In the genomic region with DNA sequence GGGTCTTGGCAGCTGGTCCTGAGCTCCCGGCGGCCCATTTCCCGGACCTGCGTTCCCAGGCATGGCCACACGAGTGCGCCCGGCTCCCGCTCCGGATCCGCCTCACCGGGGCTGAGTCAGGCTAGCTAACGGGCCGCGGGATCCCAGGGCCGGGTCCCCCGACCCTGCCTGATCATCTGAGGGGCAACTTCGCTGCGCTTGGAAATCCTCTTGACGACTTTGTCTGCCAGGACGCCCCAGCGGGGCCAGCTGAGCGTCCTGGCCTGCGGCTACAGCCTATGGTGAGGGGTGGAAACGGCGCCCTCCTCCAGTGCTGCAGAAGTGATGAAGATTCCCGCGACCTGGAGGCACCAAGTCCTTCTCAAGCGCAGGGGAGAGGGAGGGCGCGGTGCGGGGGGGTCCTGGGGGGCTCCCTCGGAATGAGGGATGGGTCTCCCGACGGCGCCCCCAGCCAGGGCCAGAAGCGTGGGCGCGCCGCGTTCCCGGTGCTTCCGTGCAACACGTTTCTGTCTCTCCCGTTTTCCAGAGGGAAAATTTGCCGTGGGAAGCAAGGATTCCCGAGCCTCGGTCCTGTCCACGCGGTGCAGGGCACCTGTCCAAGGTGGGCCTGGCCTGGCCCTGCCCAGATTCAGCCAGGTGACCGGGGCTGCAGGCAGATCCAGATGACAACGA, we compare ENCODE assay signal across 1 cellular context.
TF ChIP-seq lines count a peak whose summit lies in the region.

No MANE protein-coding gene starts in this region.

TF ChIP-seq in HEK293, 187 proteins besides CTCF, POLR2A, EP300 and RAD21 (continued from another document):
- TF ChIP-seq, protein P1, sequence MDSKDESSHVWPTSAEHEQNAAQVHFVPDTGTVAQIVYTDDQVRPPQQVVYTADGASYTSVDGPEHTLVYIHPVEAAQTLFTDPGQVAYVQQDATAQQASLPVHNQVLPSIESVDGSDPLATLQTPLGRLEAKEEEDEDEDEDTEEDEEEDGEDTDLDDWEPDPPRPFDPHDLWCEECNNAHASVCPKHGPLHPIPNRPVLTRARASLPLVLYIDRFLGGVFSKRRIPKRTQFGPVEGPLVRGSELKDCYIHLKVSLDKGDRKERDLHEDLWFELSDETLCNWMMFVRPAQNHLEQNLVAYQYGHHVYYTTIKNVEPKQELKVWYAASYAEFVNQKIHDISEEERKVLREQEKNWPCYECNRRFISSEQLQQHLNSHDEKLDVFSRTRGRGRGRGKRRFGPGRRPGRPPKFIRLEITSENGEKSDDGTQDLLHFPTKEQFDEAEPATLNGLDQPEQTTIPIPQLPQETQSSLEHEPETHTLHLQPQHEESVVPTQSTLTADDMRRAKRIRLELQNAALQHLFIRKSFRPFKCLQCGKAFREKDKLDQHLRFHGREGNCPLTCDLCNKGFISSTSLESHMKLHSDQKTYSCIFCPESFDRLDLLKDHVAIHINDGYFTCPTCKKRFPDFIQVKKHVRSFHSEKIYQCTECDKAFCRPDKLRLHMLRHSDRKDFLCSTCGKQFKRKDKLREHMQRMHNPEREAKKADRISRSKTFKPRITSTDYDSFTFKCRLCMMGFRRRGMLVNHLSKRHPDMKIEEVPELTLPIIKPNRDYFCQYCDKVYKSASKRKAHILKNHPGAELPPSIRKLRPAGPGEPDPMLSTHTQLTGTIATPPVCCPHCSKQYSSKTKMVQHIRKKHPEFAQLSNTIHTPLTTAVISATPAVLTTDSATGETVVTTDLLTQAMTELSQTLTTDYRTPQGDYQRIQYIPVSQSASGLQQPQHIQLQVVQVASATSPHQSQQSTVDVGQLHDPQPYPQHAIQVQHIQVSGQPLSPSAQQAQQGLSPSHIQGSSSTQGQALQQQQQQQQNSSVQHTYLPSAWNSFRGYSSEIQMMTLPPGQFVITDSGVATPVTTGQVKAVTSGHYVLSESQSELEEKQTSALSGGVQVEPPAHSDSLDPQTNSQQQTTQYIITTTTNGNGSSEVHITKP (tag by site-specific recombination; IDR thresholded peaks at IDR 0.05) = no peak
- peak; percentile 87 for TF ChIP-seq ZNF121 (tag by site-specific recombination; IDR thresholded peaks at IDR 0.05)
- TF ChIP-seq HOXC10 (CRISPR knock-in tag; IDR thresholded peaks at IDR 0.05) = no peak
- no peak for TF ChIP-seq ZIC2 (tag by site-specific recombination; IDR thresholded peaks at IDR 0.05)
